In genomic region chr11:34521265-34521664, GRCh38 we compare ENCODE assay signal across 37 cellular contexts. TPM values are rescaled to one million over a fixed set of nuclear protein-coding genes. Genes with fewer than 3 reads are reported as not detected.
"Had no signal": no experiment of that assay in that cellular context is flagged by ENCODE, and none has a peak within 500 bp of the region (broad histone marks: within the 10 kb centered on the region; RNA-seq: fewer than 3 reads in every experiment).

No MANE protein-coding gene starts in this region.

- H3K9me3 ChIP-seq: MG63 had no signal

- H3K4me3 ChIP-seq: MG63 had no signal

- DNase-seq: Karpas-422, Kasumi-1, MG63, MM.1S, MV-4-11, NCI-H1048, NCI-H1092, NCI-H1092 treated with DMSO at 0.1 percent for 48 hours, NCI-H1105, NCI-H1105 treated with DMSO at 0.1 percent for 48 hours, NCI-H1417, NCI-H1417 treated with DMSO at 0.1 percent for 48 hours, NCI-H1436, NCI-H1436 treated with DMSO at 0.1 percent for 48 hours, NCI-H146, NCI-H1694, NCI-H1694 treated with DMSO at 0.1 percent for 48 hours, NCI-H187, NCI-H187 treated with DMSO at 0.1 percent for 48 hours, NCI-H1930, NCI-H2029, NCI-H2029 treated with DMSO at 0.1 percent for 48 hours, NCI-H2081, NCI-H2081 treated with DMSO at 0.1 percent for 48 hours, NCI-H2107, NCI-H2171, NCI-H2171 treated with DMSO at 0.1 percent for 48 hours, NCI-H2227 treated with DMSO at 0.1 percent for 48 hours, NCI-H226, NCI-H345, NCI-H446, NCI-H446 treated with DMSO at 0.1 percent for 48 hours, NCI-H510A, NCI-H510A treated with DMSO at 0.1 percent for 48 hours, NCI-H524 had no signal

- H3K36me3 ChIP-seq: MG63 had no signal

- H3K27me3 ChIP-seq: MG63 had no signal

RNA-seq across cellular contexts. Expression of gene ELF5, which starts 7.7 kb away (rescaled TPM):
- total RNA-seq: MCF 10A, NCI-H460 had no signal
